9 cellular contexts compared by ENCODE assay signal in the genomic region with DNA sequence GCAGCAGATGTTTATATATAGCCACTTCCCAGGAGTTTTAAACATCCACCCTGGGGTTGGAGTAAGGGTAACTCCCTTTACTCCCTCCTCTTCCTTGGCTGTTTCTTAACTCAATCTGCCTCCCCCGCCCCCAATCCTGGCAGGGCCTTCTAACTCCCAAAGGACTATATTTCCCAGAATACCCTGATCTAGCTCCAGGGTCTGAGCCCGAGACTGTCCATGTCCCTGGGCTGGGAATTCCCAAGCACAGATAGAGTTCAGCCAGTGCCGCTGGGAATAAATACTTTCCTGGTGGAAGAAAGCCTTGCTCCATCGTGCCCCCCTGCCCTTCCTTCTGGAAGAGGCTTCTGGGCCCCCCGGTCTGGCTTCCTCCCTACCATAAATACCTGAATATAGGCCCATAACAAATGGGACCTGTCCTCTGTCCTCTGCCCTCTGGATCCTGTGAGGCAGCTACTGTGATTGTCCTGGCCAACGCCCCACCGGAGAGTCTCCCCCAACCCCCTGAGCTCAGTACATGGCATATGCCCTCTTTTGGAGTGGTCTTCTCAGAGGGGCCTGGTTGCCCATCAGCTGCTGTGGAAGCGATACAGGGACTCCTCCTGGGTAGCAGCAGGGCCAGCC. TPM values are rescaled to one million over a fixed set of nuclear protein-coding genes. Genes with fewer than 3 reads are reported as not detected.
DNase-seq lines count a peak whose midpoint lies in the region; ATAC-seq and TF ChIP-seq lines count a peak whose summit lies in the region.
"Had no signal": no experiment of that assay in that cellular context is flagged by ENCODE, and none has a peak within 500 bp of the region (broad histone marks: within the 10 kb centered on the region; RNA-seq: fewer than 3 reads in every experiment).

No MANE protein-coding gene starts in this region.

- H3K4me1 Mint-ChIP-seq in activated T-cell treated with anti-CD3 and anti-CD28 coated beads, Interleukin-2, amount 50 U/mL, for 72 hours (ENCODE audit: low read depth) = no peaks in the 10 kb centered on the region

- H3K9ac ChIP-seq in parathyroid adenoma = no peak overlapping the region

- peak overlapping the region in 4 of 5 donors; percentile 2 to 96 (median 53) for H3K27ac ChIP-seq in adrenal gland
- H3K27ac ChIP-seq in parathyroid adenoma = peak overlapping the region; percentile 54
- H3K27ac ChIP-seq in vagina = peak overlapping the region; percentile 55

- peak in 4 of 7 donors; percentile 34 to 87 (median 62) for DNase-seq in adrenal gland
- peak; percentile 77 for DNase-seq in Right ventricle myocardium superior
- peak in 1 of 2 donors; percentile 96 for DNase-seq in vagina (ENCODE audit: extremely low spot score in 2 of 2)
- no peak for DNase-seq in activated T-cell treated with anti-CD3 and anti-CD28 coated beads, Interleukin-2, amount 50 U/mL, for 72 hours
- DNase-seq in RKO (ENCODE audit: low spot score) = no peak
- no peak for DNase-seq in NCI-H146 treated with DMSO at 0.1 percent for 48 hours (lab: John Stamatoyannopoulos, UW; ENCODE audit: unreplicated experiment)

- TF ChIP-seq CTCF in adrenal gland (IDR thresholded peaks at IDR 0.05) = no peak
- no peak for TF ChIP-seq CTCF in parathyroid adenoma (IDR thresholded peaks at IDR 0.05)
- no peak for TF ChIP-seq CTCF in vagina (IDR thresholded peaks at IDR 0.05)

- no peaks in the 10 kb centered on the region for H3K27me3 ChIP-seq in adrenal gland
- no peaks in the 10 kb centered on the region for H3K27me3 ChIP-seq in parathyroid adenoma (ENCODE audit: control insufficient read depth, insufficient read depth, low read length)
- H3K27me3 ChIP-seq in vagina = no peaks in the 10 kb centered on the region

- H3K36me3 Mint-ChIP-seq in activated T-cell treated with anti-CD3 and anti-CD28 coated beads, Interleukin-2, amount 50 U/mL, for 72 hours (ENCODE audit: insufficient read depth in 2 of 2) = no peaks in the 10 kb centered on the region

- TF ChIP-seq POLR2A in adrenal gland (IDR thresholded peaks at IDR 0.05) = peak in 1 of 2 donors; percentile 26
- TF ChIP-seq POLR2A in vagina (IDR thresholded peaks at IDR 0.05) = no peak

- H3K4me1 ChIP-seq in adrenal gland (replicated peaks in 1 of 2) (peaks cover 7 to 50% of the 10 kb centered on the region in 2 donors), parathyroid adenoma (peaks cover 3% of the 10 kb centered on the region), vagina (peaks cover 65% of the 10 kb centered on the region)

- H2AFZ ChIP-seq in parathyroid adenoma = no peak overlapping the region

- 61 to 66% (median 65%) methylated on average over 6 to 8 of the region's 8 CpGs for WGBS in adrenal gland, 4 donors

- no peaks in the 10 kb centered on the region for H3K9me3 ChIP-seq in adrenal gland (replicated peaks in 1 of 3)
- H3K9me3 ChIP-seq in parathyroid adenoma (ENCODE audit: control insufficient read depth, low read length) = no peaks in the 10 kb centered on the region
- no peaks in the 10 kb centered on the region for H3K9me3 ChIP-seq in vagina
- H3K9me3 ChIP-seq: HAP-1 had no signal

- H3K4me3 Mint-ChIP-seq in activated T-cell treated with anti-CD3 and anti-CD28 coated beads, Interleukin-2, amount 50 U/mL, for 72 hours = no peak overlapping the region
- H3K4me3 Mint-ChIP-seq: T-helper 1 cell treated with Interleukin-12 subunit alpha and Interleukin-12 subunit beta and Interleukin-4 antibody, amounts not matched to agents 30 μg/mL and 1 μg/mL, for 36 hours had no signal

- H3K4me3 ChIP-seq in adrenal gland (no peak overlapping the region), parathyroid adenoma (ENCODE audit: low read depth, low read length) (no peak overlapping the region), vagina (peak overlapping the region in 1 of 2 donors; percentile 3)
- H3K4me3 ChIP-seq: HAP-1 had no signal

- H3K4me2 ChIP-seq in parathyroid adenoma (ENCODE audit: low read length) = no peak overlapping the region

- no peak overlapping the region for H3K27ac Mint-ChIP-seq in activated T-cell treated with anti-CD3 and anti-CD28 coated beads, Interleukin-2, amount 50 U/mL, for 72 hours
- H3K27ac Mint-ChIP-seq: T-helper 1 cell treated with Interleukin-12 subunit alpha and Interleukin-12 subunit beta and Interleukin-4 antibody, amounts not matched to agents 30 μg/mL and 1 μg/mL, for 36 hours had no signal

- H3K79me2 ChIP-seq in parathyroid adenoma = peaks cover 54% of the 10 kb centered on the region

- intact Hi-C loops in adrenal gland (cut with DNase I) = no loop called here
- intact Hi-C loops in Right ventricle myocardium superior (cut with DNase I) = no loop called here
- intact Hi-C loops in vagina (cut with DNase I) = loop anchor here (2.0 kb wide), 1 partner anchor 17 kb away; no protein-coding TSS in a partner anchor

- H3K27me3 Mint-ChIP-seq in activated T-cell treated with anti-CD3 and anti-CD28 coated beads, Interleukin-2, amount 50 U/mL, for 72 hours (ENCODE audit: low read depth) = peaks cover 49% of the 10 kb centered on the region

- no peaks in the 10 kb centered on the region for H3K9me3 Mint-ChIP-seq in activated T-cell treated with anti-CD3 and anti-CD28 coated beads, Interleukin-2, amount 50 U/mL, for 72 hours
- H3K9me3 Mint-ChIP-seq: T-helper 1 cell treated with Interleukin-12 subunit alpha and Interleukin-12 subunit beta and Interleukin-4 antibody, amounts not matched to agents 30 μg/mL and 1 μg/mL, for 36 hours had no signal

- ATAC-seq in Right ventricle myocardium superior (ENCODE audit: poor library complexity) = peak; percentile 37
- ATAC-seq in activated T-cell treated with anti-CD3 and anti-CD28 coated beads, Interleukin-2, amount 50 U/mL, for 72 hours (replicated peaks in 1 of 2) = no peak

- H3K36me3 ChIP-seq in adrenal gland (replicated peaks in 1 of 2) (no peaks in the 10 kb centered on the region), parathyroid adenoma (ENCODE audit: control insufficient read depth, insufficient read depth, low read length) (no peaks in the 10 kb centered on the region), vagina (no peaks in the 10 kb centered on the region)
- H3K36me3 ChIP-seq: HAP-1 had no signal

RNA-seq across cellular contexts. Expression of a gene that starts 10.2 kb away (rescaled TPM):
- total RNA-seq in adrenal gland = 10 to 100 TPM; 13.0 to 35.3 (median 19.2) TPM
- 10 to 100 TPM in 2 of 3 donors, 1 to 10 TPM in 1; 2.1 to 68.0 (median 18.2) TPM for polyA plus RNA-seq in adrenal gland
- 8.0 TPM for total RNA-seq in Right ventricle myocardium superior
- total RNA-seq in vagina = 9.1 TPM
- under 1 TPM; 0.02 to 0.14 TPM for total RNA-seq in activated T-cell treated with anti-CD3 and anti-CD28 coated beads, Interleukin-2, amount 50 U/mL, for 72 hours

Comparison
In these comparisons a context has a peak if more than half of its experiments do, and no peak if none do; other contexts are left out.
1. DNase-seq: peak in adrenal gland (4 of 7) and Right ventricle myocardium superior (single experiment); none in activated T-cell treated with anti-CD3 and anti-CD28 coated beads, Interleukin-2, amount 50 U/mL, for 72 hours (0 of 2), RKO (single experiment) and NCI-H146 treated with DMSO at 0.1 percent for 48 hours (single experiment).
2. Peak in every context shown above with its lines, with median percentiles within 50 percentile points of each other: H3K27ac ChIP-seq.